Comparison of ENCODE assay signal across 8 cellular contexts in genomic region chr17:81395600-81396277, GRCh38. TPM values are rescaled to one million over a fixed set of nuclear protein-coding genes. Genes with fewer than 3 reads are reported as not detected.
A peak's percentile ranks its signal among the peaks of the same experiment; 100 is the strongest.
DNase-seq lines count a peak whose midpoint lies in the region; ATAC-seq and TF ChIP-seq lines count a peak whose summit lies in the region.

No MANE protein-coding gene starts in this region.

- peak overlapping the region; percentile 63 for H3K4me3 Mint-ChIP-seq in central memory CD8-positive, alpha-beta T cell

- no peaks in the 10 kb centered on the region for H3K9me3 Mint-ChIP-seq in central memory CD8-positive, alpha-beta T cell

- peaks cover 34% of the 10 kb centered on the region for H3K36me3 Mint-ChIP-seq in central memory CD8-positive, alpha-beta T cell (ENCODE audit: insufficient read depth)

- ATAC-seq in central memory CD8-positive, alpha-beta T cell (replicated peaks; ENCODE audit: extremely low read depth, poor library complexity, severe bottlenecking), result no peak
- ATAC-seq in HG03175 (IDR thresholded peaks at IDR 0.05; ENCODE audit: unreplicated experiment), result no peak

- H3K27ac Mint-ChIP-seq in central memory CD8-positive, alpha-beta T cell (ENCODE audit: low read depth), result peak overlapping the region; percentile 88

- no peaks in the 10 kb centered on the region for H3K9me3 ChIP-seq in muscle layer of duodenum (ENCODE audit: control insufficient read depth in 1 of 2, low read length in 2 of 2)

- peaks cover 23% of the 10 kb centered on the region for H3K4me1 Mint-ChIP-seq in central memory CD8-positive, alpha-beta T cell

- H3K4me3 ChIP-seq in AG09309 (ENCODE audit: control insufficient read depth, low read depth, low read length) (peak overlapping the region; percentile 55), muscle layer of duodenum (ENCODE audit: low read depth in 1 of 2, low read length in 2 of 2) (peak overlapping the region; percentile 75 to 82)
- H3K4me3 ChIP-seq in Jurkat, Clone E6-1 (ENCODE audit: low read length), result peak overlapping the region; percentile 82

- no peak for TF ChIP-seq CTCF in AG09309 (IDR thresholded peaks at IDR 0.05; ENCODE audit: control insufficient read depth, insufficient read depth, low read depth, low read length, missing control alignments)

- DNase-seq in AG09309 (ENCODE audit: low read depth) (no peak), DMS153 treated with DMSO at 0.1 percent for 48 hours (lab: John Stamatoyannopoulos, UW; ENCODE audit: unreplicated experiment) (no peak), posterior vena cava (ENCODE audit: low spot score) (no peak), NAMALWA (ENCODE audit: low spot score) (no peak)
- no peak for DNase-seq in Jurkat, Clone E6-1 (ENCODE audit: low read depth, low spot score)
- no peak for DNase-seq in central memory CD8-positive, alpha-beta T cell (ENCODE audit: low spot score in 2 of 2)

- peaks cover 67% of the 10 kb centered on the region for H3K27me3 Mint-ChIP-seq in central memory CD8-positive, alpha-beta T cell

- H3K27ac ChIP-seq in muscle layer of duodenum (ENCODE audit: low read length), result peak overlapping the region; percentile 70

- H3K36me3 ChIP-seq in muscle layer of duodenum (ENCODE audit: control insufficient read depth in 1 of 2, insufficient read depth in 2 of 2, low read length in 2 of 2), result no peaks in the 10 kb centered on the region

- no peaks in the 10 kb centered on the region for H3K27me3 ChIP-seq in muscle layer of duodenum (ENCODE audit: low read depth, low read length)

- intact Hi-C loops in posterior vena cava (cut with DNase I), result loop anchor here (2.0 to 10.0 kb wide), 3 partner anchors 101 to 141 kb away; partner anchors contain the start of gene SLC38A10 (in 1 of the 2)

- peaks cover 22 to 30% of the 10 kb centered on the region in 2 donors for H3K4me1 ChIP-seq in muscle layer of duodenum (ENCODE audit: control insufficient read depth in 1 of 2, insufficient read depth in 2 of 2, low read length in 2 of 2)

RNA-seq across cellular contexts. Expression of gene BAHCC1, which starts 0.5 kb away (rescaled TPM):
- polyA plus RNA-seq in Jurkat, Clone E6-1 (2012; ENCODE audit: insufficient read depth, insufficient read length), result 8.7 TPM
- 10 to 100 TPM; 17.3 to 19.1 TPM for total RNA-seq in posterior vena cava
